In genomic region chr2:177325554-177325953, GRCh38 we compare ENCODE assay signal across 17 cellular contexts.
DNase-seq lines count a peak whose midpoint lies in the region; ATAC-seq, FAIRE-seq and TF ChIP-seq lines count a peak whose summit lies in the region.
"Had no signal": no experiment of that assay in that cellular context is flagged by ENCODE, and none has a peak within 500 bp of the region (broad histone marks: within the 10 kb centered on the region; RNA-seq: fewer than 3 reads in every experiment).

No MANE protein-coding gene starts in this region.

- no peak overlapping the region for H4K8ac ChIP-seq in mesenchymal stem cell (ENCODE audit: low read length)

- no CpG with 5 or more reads among the region's 1 CpG for WGBS in mesenchymal stem cell

- H3K4ac ChIP-seq in mesenchymal stem cell (ENCODE audit: low read depth in 1 of 2, low read length in 2 of 2) = no peak overlapping the region

- H3K23ac ChIP-seq in mesenchymal stem cell (ENCODE audit: low read length in 2 of 2) = no peak overlapping the region

- H2AK5ac ChIP-seq in mesenchymal stem cell (ENCODE audit: low read length, severe bottlenecking) = no peak overlapping the region

- H3K27me3 Mint-ChIP-seq in effector memory CD8-positive, alpha-beta T cell = no peaks in the 10 kb centered on the region
- H3K27me3 Mint-ChIP-seq: CD4-positive, CD25-positive, alpha-beta regulatory T cell had no signal

- H3K27me3 ChIP-seq in bronchial epithelial cell (ENCODE audit: control insufficient read depth, insufficient read depth, low read length) (no peaks in the 10 kb centered on the region), mesenchymal stem cell (ENCODE audit: control insufficient read depth in 1 of 2, insufficient read depth in 1 of 2, low read length in 2 of 2) (no peaks in the 10 kb centered on the region), uterus (no peaks in the 10 kb centered on the region)
- H3K27me3 ChIP-seq: gastrocnemius medialis had no signal

- DNase-seq in bronchial epithelial cell (ENCODE audit: low read depth) (peak; percentile 89), mesenchymal stem cell (peak; percentile 30), posterior vena cava (ENCODE audit: low spot score) (no peak), uterus (no peak)
- no peak for DNase-seq in effector memory CD8-positive, alpha-beta T cell
- DNase-seq: activated CD4-positive, alpha-beta T cell treated with anti-CD3 and anti-CD28 coated beads, Interleukin-2, amount 50 U/mL, for 1 hour; activated naive CD4-positive, alpha-beta T cell treated with Interleukin-2 at 50 U/mL for 16 hours; CD4-positive, CD25-positive, alpha-beta regulatory T cell; gastrocnemius medialis; KBM-7; left cardiac atrium; NCI-H187 treated with DMSO at 0.1 percent for 48 hours; occipital lobe; stimulated activated naive CD8-positive, alpha-beta T cell treated with anti-CD3 and anti-CD28 coated beads, Interleukin-15, Interleukin-2, amounts not matched to agents 100 U/mL and 50 U/mL, for 24 hours had no signal

- FAIRE-seq in bronchial epithelial cell (lab: Jason Lieb, UNC) = no peak

- no peak for TF ChIP-seq CTCF in bronchial epithelial cell (IDR thresholded peaks at IDR 0.05; ENCODE audit: insufficient read depth, low read length, severe bottlenecking)
- no peak for TF ChIP-seq CTCF in uterus (IDR thresholded peaks at IDR 0.05)

- H3K18ac ChIP-seq in mesenchymal stem cell (ENCODE audit: low read depth in 1 of 2, low read length in 2 of 2) = no peak overlapping the region

- no peak overlapping the region for H2BK15ac ChIP-seq in mesenchymal stem cell (ENCODE audit: low read depth, poor library complexity, severe bottlenecking)

- ATAC-seq in GM18870 (IDR thresholded peaks at IDR 0.05; ENCODE audit: unreplicated experiment) = peak; percentile 53
- peak; percentile 83 for ATAC-seq in HG02981 (IDR thresholded peaks at IDR 0.05; ENCODE audit: unreplicated experiment)
- no peak for ATAC-seq in effector memory CD8-positive, alpha-beta T cell (replicated peaks)
- no peak for ATAC-seq in GM19351 (IDR thresholded peaks at IDR 0.05; ENCODE audit: unreplicated experiment)
- ATAC-seq: gastrocnemius medialis; stimulated activated naive CD8-positive, alpha-beta T cell treated with anti-CD3 and anti-CD28 coated beads, Interleukin-15, Interleukin-2, amounts not matched to agents 100 U/mL and 50 U/mL, for 24 hours had no signal

- no peaks in the 10 kb centered on the region for H3K36me3 ChIP-seq in bronchial epithelial cell (ENCODE audit: control insufficient read depth, insufficient read depth, low read length)
- H3K36me3 ChIP-seq in mesenchymal stem cell (ENCODE audit: control insufficient read depth in 1 of 2, insufficient read depth in 2 of 2, low read depth in 1 of 2, low read length in 2 of 2) = peaks cover 7 to 8% of the 10 kb centered on the region in 2 experiments
- H3K36me3 ChIP-seq in uterus = no peaks in the 10 kb centered on the region
- H3K36me3 ChIP-seq: gastrocnemius medialis had no signal

- no peaks in the 10 kb centered on the region for H3K4me1 Mint-ChIP-seq in effector memory CD8-positive, alpha-beta T cell (ENCODE audit: low read depth in 2 of 2)

- H4K91ac ChIP-seq in mesenchymal stem cell (ENCODE audit: low read length) = no peak overlapping the region

- no peak for TF ChIP-seq POLR2A in uterus (IDR thresholded peaks at IDR 0.05)

- no peak overlapping the region for H3K9ac ChIP-seq in mesenchymal stem cell (ENCODE audit: low read length)

- H3K14ac ChIP-seq in mesenchymal stem cell (ENCODE audit: low read length in 2 of 2) = no peak overlapping the region

- H3K4me1 ChIP-seq in mesenchymal stem cell (ENCODE audit: control insufficient read depth, insufficient read depth, low read depth, low read length) (peaks cover 4% of the 10 kb centered on the region), uterus (no peaks in the 10 kb centered on the region)
- H3K4me1 ChIP-seq: gastrocnemius medialis had no signal

- H3K4me2 ChIP-seq in mesenchymal stem cell (ENCODE audit: low read length, poor library complexity, severe bottlenecking) = no peak overlapping the region

- no peaks in the 10 kb centered on the region for H3K79me1 ChIP-seq in mesenchymal stem cell (replicated peaks; ENCODE audit: low read length, poor library complexity, severe bottlenecking)

- peaks cover 2% of the 10 kb centered on the region for H3K36me3 Mint-ChIP-seq in effector memory CD8-positive, alpha-beta T cell (ENCODE audit: insufficient read depth)

- H3K27ac ChIP-seq in mesenchymal stem cell (ENCODE audit: low read length, poor library complexity, severe bottlenecking) (peak overlapping the region; percentile 89), uterus (no peak overlapping the region)
- H3K27ac ChIP-seq: gastrocnemius medialis had no signal

- no peak overlapping the region for H2AFZ ChIP-seq in mesenchymal stem cell (ENCODE audit: low read depth, low read length)

- no peak overlapping the region for H2BK12ac ChIP-seq in mesenchymal stem cell (ENCODE audit: low read length in 2 of 2)

- no peak overlapping the region for H3K4me3 Mint-ChIP-seq in effector memory CD8-positive, alpha-beta T cell
- H3K4me3 Mint-ChIP-seq: CD4-positive, CD25-positive, alpha-beta regulatory T cell had no signal

- H3K27ac Mint-ChIP-seq in effector memory CD8-positive, alpha-beta T cell = no peak overlapping the region
- H3K27ac Mint-ChIP-seq: CD4-positive, CD25-positive, alpha-beta regulatory T cell had no signal

- H3K4me3 ChIP-seq in bronchial epithelial cell (ENCODE audit: low read depth, low read length) (no peak overlapping the region), mesenchymal stem cell (ENCODE audit: insufficient read depth in 1 of 2, low read depth in 1 of 2, low read length in 2 of 2) (no peak overlapping the region), uterus (no peak overlapping the region)
- H3K4me3 ChIP-seq: gastrocnemius medialis had no signal

- H3K9me3 ChIP-seq in mesenchymal stem cell (ENCODE audit: control insufficient read depth, low read length) = no peaks in the 10 kb centered on the region
- H3K9me3 ChIP-seq in uterus = no peaks in the 10 kb centered on the region
- H3K9me3 ChIP-seq: gastrocnemius medialis had no signal

- H3K9me3 Mint-ChIP-seq in effector memory CD8-positive, alpha-beta T cell = no peaks in the 10 kb centered on the region
- H3K9me3 Mint-ChIP-seq: CD4-positive, CD25-positive, alpha-beta regulatory T cell had no signal

- no peak overlapping the region for H2BK5ac ChIP-seq in mesenchymal stem cell (ENCODE audit: low read depth, low read length, poor library complexity, severe bottlenecking)

- intact Hi-C loops in posterior vena cava (cut with DNase I) (loop anchor here in 1 of 2 donors (10.0 kb wide), 1 partner anchor 161 kb away; no protein-coding TSS in a partner anchor), uterus (cut with DNase I; ENCODE audit: low total_unique reads) (no loop called here)

- H2BK120ac ChIP-seq in mesenchymal stem cell (ENCODE audit: low read depth, low read length) = no peak overlapping the region

Comparison
In these comparisons a context has a peak if more than half of its experiments do, and no peak if none do; other contexts are left out.
1. ATAC-seq: peak in GM18870 (single experiment) and HG02981 (single experiment); none in effector memory CD8-positive, alpha-beta T cell (single experiment) and GM19351 (single experiment).
2. DNase-seq: peak in bronchial epithelial cell (single experiment) and mesenchymal stem cell (single experiment); none in effector memory CD8-positive, alpha-beta T cell (0 of 3), posterior vena cava (single experiment) and uterus (0 of 2).